ENCODE assay signal across 1 cellular context in genomic region chr16:30518552-30518951, GRCh38.
TF ChIP-seq lines count a peak whose summit lies in the region.

No MANE protein-coding gene starts in this region.

TF ChIP-seq in GM23338, 12 proteins besides CTCF, POLR2A, EP300 and RAD21:
- TF ChIP-seq JUNB (IDR thresholded peaks at IDR 0.05; ENCODE audit: unreplicated experiment): no peak
- no peak for TF ChIP-seq CREB1 (CRISPR knock-in tag; IDR thresholded peaks at IDR 0.05; ENCODE audit: low read depth)
- no peak for TF ChIP-seq ZNF114 (CRISPR knock-in tag; IDR thresholded peaks at IDR 0.05)
- no peak for TF ChIP-seq ZNF331 (CRISPR knock-in tag; IDR thresholded peaks at IDR 0.05; ENCODE audit: low read depth)
- TF ChIP-seq POLR2AphosphoS5 (IDR thresholded peaks at IDR 0.05; ENCODE audit: low read depth): no peak
- no peak for TF ChIP-seq EZH2 (IDR thresholded peaks at IDR 0.05; ENCODE audit: low read depth, unreplicated experiment)
- no peak for TF ChIP-seq REST (IDR thresholded peaks at IDR 0.05; ENCODE audit: unreplicated experiment)
- TF ChIP-seq EZH2phosphoT487 (IDR thresholded peaks at IDR 0.05; ENCODE audit: unreplicated experiment): no peak
- TF ChIP-seq STAT1 (IDR thresholded peaks at IDR 0.05; ENCODE audit: unreplicated experiment): no peak
- TF ChIP-seq NANOG (IDR thresholded peaks at IDR 0.05; ENCODE audit: borderline replicate concordance): no peak
- no peak for TF ChIP-seq ETS1 (IDR thresholded peaks at IDR 0.05)
- no peak for TF ChIP-seq ZNF462 (CRISPR knock-in tag; IDR thresholded peaks at IDR 0.05)
